In the genomic region with DNA sequence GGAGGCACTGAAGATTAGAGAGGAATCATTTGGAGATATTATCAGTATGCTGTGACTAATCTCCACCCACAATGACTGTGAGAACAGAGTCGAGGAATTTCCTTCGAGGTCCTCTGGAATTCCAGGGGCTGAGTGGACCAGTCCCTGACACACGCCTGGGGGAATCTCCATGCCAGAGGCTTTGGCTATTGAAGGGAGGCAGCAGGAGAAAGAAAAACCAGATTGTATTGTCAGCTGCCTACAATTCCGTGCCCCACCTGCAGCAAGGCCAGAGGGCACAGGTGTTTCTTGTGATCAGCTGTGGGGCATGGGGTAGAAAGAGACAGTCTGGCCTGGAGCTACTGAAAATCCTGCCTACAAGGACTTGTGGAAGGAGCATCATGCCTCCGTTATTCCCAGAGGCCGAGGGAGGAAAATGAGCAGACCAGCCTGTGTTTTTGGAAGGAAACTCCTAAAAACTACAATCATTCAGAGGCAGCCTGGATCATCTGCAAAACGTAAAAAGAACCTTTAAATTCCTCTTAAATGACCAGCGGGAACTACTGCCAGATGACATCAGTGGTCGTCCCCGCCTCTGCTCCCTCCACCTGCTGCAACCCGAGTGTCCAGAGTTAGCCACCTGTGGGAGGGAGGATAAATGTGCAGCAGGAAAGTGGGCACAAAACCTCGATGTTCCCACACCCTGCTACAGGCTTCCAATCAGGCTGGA, we compare ENCODE assay signal across 11 cellular contexts. TPM values are rescaled to one million over a fixed set of nuclear protein-coding genes. Genes with fewer than 3 reads are reported as not detected.
DNase-seq lines count a peak whose midpoint lies in the region; TF ChIP-seq lines count a peak whose summit lies in the region.
"Had no signal": no experiment of that assay in that cellular context is flagged by ENCODE, and none has a peak within 500 bp of the region (broad histone marks: within the 10 kb centered on the region; RNA-seq: fewer than 3 reads in every experiment).

No MANE protein-coding gene starts in this region.

- H3K4me3 ChIP-seq in NT2/D1 (ENCODE audit: insufficient read length, low read depth), result no peak overlapping the region
- H3K4me3 ChIP-seq in endodermal cell (ENCODE audit: low read length), result no peak overlapping the region
- H3K4me3 ChIP-seq in osteoblast (ENCODE audit: insufficient read depth, low read length), result peak overlapping the region; percentile 44
- H3K4me3 ChIP-seq: dorsolateral prefrontal cortex, sigmoid colon had no signal

- no peaks in the 10 kb centered on the region for H3K36me3 Mint-ChIP-seq in endodermal cell (ENCODE audit: low read depth)

- H3K4me2 ChIP-seq in osteoblast (ENCODE audit: insufficient read depth, low read length), result peak overlapping the region; percentile 76

- H3K4me1 Mint-ChIP-seq in endodermal cell, result peaks cover 15% of the 10 kb centered on the region

- no peak overlapping the region for H3K4me3 Mint-ChIP-seq in endodermal cell

- peak; percentile 88 for DNase-seq in GM03348 (ENCODE audit: low spot score)
- peak; percentile 6 for DNase-seq in NT2/D1 (ENCODE audit: low read depth, low spot score)
- peak; percentile 81 for DNase-seq in endodermal cell
- peak; percentile 69 for DNase-seq in osteoblast (ENCODE audit: insufficient read length, low spot score, missing footprints)
- no peak for DNase-seq in OCI-M1 (lab: John Stamatoyannopoulos, UW)
- DNase-seq in SHP77 (lab: John Stamatoyannopoulos, UW), result no peak
- no peak for DNase-seq in activated naive CD4-positive, alpha-beta T cell treated with anti-CD3 and anti-CD28 coated beads, Interleukin-2, amount 50 U/mL, for 16 hours
- DNase-seq in activated CD8-positive, alpha-beta memory T cell treated with anti-CD3 and anti-CD28 coated beads, Interleukin-2, amount 50 U/mL, for 4 hours, result no peak
- DNase-seq: dorsolateral prefrontal cortex, NCI-H1436, sigmoid colon had no signal

- H3K9ac ChIP-seq in NT2/D1 (ENCODE audit: insufficient read length, low read depth), result no peak overlapping the region
- H3K9ac ChIP-seq in endodermal cell (ENCODE audit: extremely low read depth, low read length, poor library complexity, severe bottlenecking), result no peak overlapping the region

- H2AFZ ChIP-seq in osteoblast (ENCODE audit: low read length), result peak overlapping the region; percentile 20

- H3K27me3 ChIP-seq in NT2/D1 (ENCODE audit: insufficient read depth, insufficient read length) (no peaks in the 10 kb centered on the region), endodermal cell (ENCODE audit: control insufficient read depth, insufficient read depth, low read length, poor library complexity, severe bottlenecking) (no peaks in the 10 kb centered on the region), osteoblast (ENCODE audit: insufficient read depth, low read length) (no peaks in the 10 kb centered on the region)
- H3K27me3 ChIP-seq: dorsolateral prefrontal cortex, sigmoid colon had no signal

- H3K36me3 ChIP-seq in NT2/D1 (ENCODE audit: insufficient read depth, insufficient read length, low read length) (no peaks in the 10 kb centered on the region), endodermal cell (ENCODE audit: control insufficient read depth, insufficient read depth, low read length) (no peaks in the 10 kb centered on the region), osteoblast (ENCODE audit: insufficient read depth, low read length) (no peaks in the 10 kb centered on the region)
- H3K36me3 ChIP-seq: sigmoid colon had no signal

- peak overlapping the region; percentile 86 for H3K27ac Mint-ChIP-seq in endodermal cell

- no peak for TF ChIP-seq CTCF in endodermal cell (conservative IDR thresholded peaks at IDR 0.05)
- no peak for TF ChIP-seq CTCF in osteoblast (IDR thresholded peaks at IDR 0.05; ENCODE audit: extremely low read depth, low read depth, low read length)

- H3K79me2 ChIP-seq in osteoblast (ENCODE audit: insufficient read depth, low read length), result no peaks in the 10 kb centered on the region

- H3K9me3 ChIP-seq in NT2/D1 (ENCODE audit: insufficient read depth, low read length) (no peaks in the 10 kb centered on the region), endodermal cell (ENCODE audit: control insufficient read depth, low read length) (no peaks in the 10 kb centered on the region), osteoblast (ENCODE audit: low read depth, low read length) (no peaks in the 10 kb centered on the region)
- H3K9me3 ChIP-seq: sigmoid colon had no signal

- H3K4me1 ChIP-seq in NT2/D1 (ENCODE audit: insufficient read depth, insufficient read length), result no peaks in the 10 kb centered on the region
- peaks cover 15% of the 10 kb centered on the region for H3K4me1 ChIP-seq in endodermal cell (ENCODE audit: control insufficient read depth, insufficient read depth, low read length)
- peaks cover 36% of the 10 kb centered on the region for H3K4me1 ChIP-seq in osteoblast (ENCODE audit: insufficient read depth, low read length)

- peaks cover 17% of the 10 kb centered on the region for H3K27me3 Mint-ChIP-seq in endodermal cell (ENCODE audit: insufficient read depth)

- no peaks in the 10 kb centered on the region for H3K9me3 Mint-ChIP-seq in endodermal cell

- WGBS in endodermal cell (ENCODE audit: insufficient coverage in 1 of 2, insufficient read length in 1 of 2), 2 experiments, result 82 to 88% methylated on average over 6 to 12 of the region's 12 CpGs

- H3K27ac ChIP-seq in endodermal cell (ENCODE audit: low read depth, low read length), result no peak overlapping the region
- H3K27ac ChIP-seq in osteoblast (ENCODE audit: low read depth, low read length), result peak overlapping the region; percentile 68
- H3K27ac ChIP-seq: dorsolateral prefrontal cortex, sigmoid colon had no signal

- no peaks in the 10 kb centered on the region for H4K20me1 ChIP-seq in osteoblast (ENCODE audit: insufficient read depth, low read length)

RNA-seq across cellular contexts. Expression of a gene that starts 25.4 kb away (rescaled TPM):
- total RNA-seq in endodermal cell, result 10 to 100 TPM; 65.0 to 79.5 TPM
- polyA plus RNA-seq in endodermal cell (2013, experiment 1 of 2), result 44.1 TPM
- polyA plus RNA-seq in endodermal cell (2013, experiment 2 of 2), result 44.2 TPM
- 44.5 and 58.0 TPM in 2 replicates for total RNA-seq in osteoblast

Comparison
In these comparisons a context has a peak if more than half of its experiments do, and no peak if none do; other contexts are left out.
1. DNase-seq: peak in GM03348 (single experiment), NT2/D1 (single experiment), endodermal cell (single experiment) and osteoblast (single experiment); none in OCI-M1 (single experiment), SHP77 (0 of 2), activated naive CD4-positive, alpha-beta T cell treated with anti-CD3 and anti-CD28 coated beads, Interleukin-2, amount 50 U/mL, for 16 hours (single experiment) and activated CD8-positive, alpha-beta memory T cell treated with anti-CD3 and anti-CD28 coated beads, Interleukin-2, amount 50 U/mL, for 4 hours (single experiment).